1 cellular context compared by ENCODE assay signal in the genomic region with DNA sequence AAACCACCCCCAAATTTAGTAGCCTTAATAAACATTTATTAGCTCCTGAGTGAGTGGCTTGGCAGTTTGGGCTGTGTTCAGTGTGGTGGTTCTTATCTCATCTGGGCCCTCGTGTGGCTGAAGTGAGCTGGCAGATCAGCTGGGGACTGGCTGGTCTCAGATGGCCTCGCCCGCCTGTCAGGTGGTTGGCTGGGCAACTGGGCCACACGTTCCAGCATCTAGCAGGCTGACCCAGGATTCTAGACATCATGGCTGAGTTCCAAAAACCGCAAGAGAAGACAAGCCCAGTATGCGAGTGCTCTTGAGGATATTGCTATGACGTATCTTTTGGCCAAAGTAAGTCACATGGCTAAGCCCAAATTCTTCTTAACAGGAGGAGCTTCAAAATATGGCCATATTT.
TF ChIP-seq lines count a peak whose summit lies in the region.

No MANE protein-coding gene starts in this region.

TF ChIP-seq in K562, 482 proteins besides CTCF, POLR2A, EP300 and RAD21 (continued from another document and continues in another):
- TF ChIP-seq, protein P1, sequence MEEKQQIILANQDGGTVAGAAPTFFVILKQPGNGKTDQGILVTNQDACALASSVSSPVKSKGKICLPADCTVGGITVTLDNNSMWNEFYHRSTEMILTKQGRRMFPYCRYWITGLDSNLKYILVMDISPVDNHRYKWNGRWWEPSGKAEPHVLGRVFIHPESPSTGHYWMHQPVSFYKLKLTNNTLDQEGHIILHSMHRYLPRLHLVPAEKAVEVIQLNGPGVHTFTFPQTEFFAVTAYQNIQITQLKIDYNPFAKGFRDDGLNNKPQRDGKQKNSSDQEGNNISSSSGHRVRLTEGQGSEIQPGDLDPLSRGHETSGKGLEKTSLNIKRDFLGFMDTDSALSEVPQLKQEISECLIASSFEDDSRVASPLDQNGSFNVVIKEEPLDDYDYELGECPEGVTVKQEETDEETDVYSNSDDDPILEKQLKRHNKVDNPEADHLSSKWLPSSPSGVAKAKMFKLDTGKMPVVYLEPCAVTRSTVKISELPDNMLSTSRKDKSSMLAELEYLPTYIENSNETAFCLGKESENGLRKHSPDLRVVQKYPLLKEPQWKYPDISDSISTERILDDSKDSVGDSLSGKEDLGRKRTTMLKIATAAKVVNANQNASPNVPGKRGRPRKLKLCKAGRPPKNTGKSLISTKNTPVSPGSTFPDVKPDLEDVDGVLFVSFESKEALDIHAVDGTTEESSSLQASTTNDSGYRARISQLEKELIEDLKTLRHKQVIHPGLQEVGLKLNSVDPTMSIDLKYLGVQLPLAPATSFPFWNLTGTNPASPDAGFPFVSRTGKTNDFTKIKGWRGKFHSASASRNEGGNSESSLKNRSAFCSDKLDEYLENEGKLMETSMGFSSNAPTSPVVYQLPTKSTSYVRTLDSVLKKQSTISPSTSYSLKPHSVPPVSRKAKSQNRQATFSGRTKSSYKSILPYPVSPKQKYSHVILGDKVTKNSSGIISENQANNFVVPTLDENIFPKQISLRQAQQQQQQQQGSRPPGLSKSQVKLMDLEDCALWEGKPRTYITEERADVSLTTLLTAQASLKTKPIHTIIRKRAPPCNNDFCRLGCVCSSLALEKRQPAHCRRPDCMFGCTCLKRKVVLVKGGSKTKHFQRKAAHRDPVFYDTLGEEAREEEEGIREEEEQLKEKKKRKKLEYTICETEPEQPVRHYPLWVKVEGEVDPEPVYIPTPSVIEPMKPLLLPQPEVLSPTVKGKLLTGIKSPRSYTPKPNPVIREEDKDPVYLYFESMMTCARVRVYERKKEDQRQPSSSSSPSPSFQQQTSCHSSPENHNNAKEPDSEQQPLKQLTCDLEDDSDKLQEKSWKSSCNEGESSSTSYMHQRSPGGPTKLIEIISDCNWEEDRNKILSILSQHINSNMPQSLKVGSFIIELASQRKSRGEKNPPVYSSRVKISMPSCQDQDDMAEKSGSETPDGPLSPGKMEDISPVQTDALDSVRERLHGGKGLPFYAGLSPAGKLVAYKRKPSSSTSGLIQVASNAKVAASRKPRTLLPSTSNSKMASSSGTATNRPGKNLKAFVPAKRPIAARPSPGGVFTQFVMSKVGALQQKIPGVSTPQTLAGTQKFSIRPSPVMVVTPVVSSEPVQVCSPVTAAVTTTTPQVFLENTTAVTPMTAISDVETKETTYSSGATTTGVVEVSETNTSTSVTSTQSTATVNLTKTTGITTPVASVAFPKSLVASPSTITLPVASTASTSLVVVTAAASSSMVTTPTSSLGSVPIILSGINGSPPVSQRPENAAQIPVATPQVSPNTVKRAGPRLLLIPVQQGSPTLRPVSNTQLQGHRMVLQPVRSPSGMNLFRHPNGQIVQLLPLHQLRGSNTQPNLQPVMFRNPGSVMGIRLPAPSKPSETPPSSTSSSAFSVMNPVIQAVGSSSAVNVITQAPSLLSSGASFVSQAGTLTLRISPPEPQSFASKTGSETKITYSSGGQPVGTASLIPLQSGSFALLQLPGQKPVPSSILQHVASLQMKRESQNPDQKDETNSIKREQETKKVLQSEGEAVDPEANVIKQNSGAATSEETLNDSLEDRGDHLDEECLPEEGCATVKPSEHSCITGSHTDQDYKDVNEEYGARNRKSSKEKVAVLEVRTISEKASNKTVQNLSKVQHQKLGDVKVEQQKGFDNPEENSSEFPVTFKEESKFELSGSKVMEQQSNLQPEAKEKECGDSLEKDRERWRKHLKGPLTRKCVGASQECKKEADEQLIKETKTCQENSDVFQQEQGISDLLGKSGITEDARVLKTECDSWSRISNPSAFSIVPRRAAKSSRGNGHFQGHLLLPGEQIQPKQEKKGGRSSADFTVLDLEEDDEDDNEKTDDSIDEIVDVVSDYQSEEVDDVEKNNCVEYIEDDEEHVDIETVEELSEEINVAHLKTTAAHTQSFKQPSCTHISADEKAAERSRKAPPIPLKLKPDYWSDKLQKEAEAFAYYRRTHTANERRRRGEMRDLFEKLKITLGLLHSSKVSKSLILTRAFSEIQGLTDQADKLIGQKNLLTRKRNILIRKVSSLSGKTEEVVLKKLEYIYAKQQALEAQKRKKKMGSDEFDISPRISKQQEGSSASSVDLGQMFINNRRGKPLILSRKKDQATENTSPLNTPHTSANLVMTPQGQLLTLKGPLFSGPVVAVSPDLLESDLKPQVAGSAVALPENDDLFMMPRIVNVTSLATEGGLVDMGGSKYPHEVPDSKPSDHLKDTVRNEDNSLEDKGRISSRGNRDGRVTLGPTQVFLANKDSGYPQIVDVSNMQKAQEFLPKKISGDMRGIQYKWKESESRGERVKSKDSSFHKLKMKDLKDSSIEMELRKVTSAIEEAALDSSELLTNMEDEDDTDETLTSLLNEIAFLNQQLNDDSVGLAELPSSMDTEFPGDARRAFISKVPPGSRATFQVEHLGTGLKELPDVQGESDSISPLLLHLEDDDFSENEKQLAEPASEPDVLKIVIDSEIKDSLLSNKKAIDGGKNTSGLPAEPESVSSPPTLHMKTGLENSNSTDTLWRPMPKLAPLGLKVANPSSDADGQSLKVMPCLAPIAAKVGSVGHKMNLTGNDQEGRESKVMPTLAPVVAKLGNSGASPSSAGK (IDR thresholded peaks at IDR 0.05): peak; percentile 53
- TF ChIP-seq, protein P2, sequence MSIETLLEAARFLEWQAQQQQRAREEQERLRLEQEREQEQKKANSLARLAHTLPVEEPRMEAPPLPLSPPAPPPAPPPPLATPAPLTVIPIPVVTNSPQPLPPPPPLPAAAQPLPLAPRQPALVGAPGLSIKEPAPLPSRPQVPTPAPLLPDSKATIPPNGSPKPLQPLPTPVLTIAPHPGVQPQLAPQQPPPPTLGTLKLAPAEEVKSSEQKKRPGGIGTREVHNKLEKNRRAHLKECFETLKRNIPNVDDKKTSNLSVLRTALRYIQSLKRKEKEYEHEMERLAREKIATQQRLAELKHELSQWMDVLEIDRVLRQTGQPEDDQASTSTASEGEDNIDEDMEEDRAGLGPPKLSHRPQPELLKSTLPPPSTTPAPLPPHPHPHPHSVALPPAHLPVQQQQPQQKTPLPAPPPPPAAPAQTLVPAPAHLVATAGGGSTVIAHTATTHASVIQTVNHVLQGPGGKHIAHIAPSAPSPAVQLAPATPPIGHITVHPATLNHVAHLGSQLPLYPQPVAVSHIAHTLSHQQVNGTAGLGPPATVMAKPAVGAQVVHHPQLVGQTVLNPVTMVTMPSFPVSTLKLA (conservative IDR thresholded peaks at IDR 0.05): peak in 1 of 2 experiments; percentile 73; a peak in 3 of 4 replicates
- TF ChIP-seq CHCHD3 (CRISPR knock-in tag; IDR thresholded peaks at IDR 0.05): no peak
- TF ChIP-seq, protein P3, sequence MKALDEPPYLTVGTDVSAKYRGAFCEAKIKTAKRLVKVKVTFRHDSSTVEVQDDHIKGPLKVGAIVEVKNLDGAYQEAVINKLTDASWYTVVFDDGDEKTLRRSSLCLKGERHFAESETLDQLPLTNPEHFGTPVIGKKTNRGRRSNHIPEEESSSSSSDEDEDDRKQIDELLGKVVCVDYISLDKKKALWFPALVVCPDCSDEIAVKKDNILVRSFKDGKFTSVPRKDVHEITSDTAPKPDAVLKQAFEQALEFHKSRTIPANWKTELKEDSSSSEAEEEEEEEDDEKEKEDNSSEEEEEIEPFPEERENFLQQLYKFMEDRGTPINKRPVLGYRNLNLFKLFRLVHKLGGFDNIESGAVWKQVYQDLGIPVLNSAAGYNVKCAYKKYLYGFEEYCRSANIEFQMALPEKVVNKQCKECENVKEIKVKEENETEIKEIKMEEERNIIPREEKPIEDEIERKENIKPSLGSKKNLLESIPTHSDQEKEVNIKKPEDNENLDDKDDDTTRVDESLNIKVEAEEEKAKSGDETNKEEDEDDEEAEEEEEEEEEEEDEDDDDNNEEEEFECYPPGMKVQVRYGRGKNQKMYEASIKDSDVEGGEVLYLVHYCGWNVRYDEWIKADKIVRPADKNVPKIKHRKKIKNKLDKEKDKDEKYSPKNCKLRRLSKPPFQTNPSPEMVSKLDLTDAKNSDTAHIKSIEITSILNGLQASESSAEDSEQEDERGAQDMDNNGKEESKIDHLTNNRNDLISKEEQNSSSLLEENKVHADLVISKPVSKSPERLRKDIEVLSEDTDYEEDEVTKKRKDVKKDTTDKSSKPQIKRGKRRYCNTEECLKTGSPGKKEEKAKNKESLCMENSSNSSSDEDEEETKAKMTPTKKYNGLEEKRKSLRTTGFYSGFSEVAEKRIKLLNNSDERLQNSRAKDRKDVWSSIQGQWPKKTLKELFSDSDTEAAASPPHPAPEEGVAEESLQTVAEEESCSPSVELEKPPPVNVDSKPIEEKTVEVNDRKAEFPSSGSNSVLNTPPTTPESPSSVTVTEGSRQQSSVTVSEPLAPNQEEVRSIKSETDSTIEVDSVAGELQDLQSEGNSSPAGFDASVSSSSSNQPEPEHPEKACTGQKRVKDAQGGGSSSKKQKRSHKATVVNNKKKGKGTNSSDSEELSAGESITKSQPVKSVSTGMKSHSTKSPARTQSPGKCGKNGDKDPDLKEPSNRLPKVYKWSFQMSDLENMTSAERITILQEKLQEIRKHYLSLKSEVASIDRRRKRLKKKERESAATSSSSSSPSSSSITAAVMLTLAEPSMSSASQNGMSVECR (CRISPR knock-in tag; IDR thresholded peaks at IDR 0.05): peak; percentile 63; the same call in 1 of the 2 replicates
- no peak for TF ChIP-seq KAT8 (IDR thresholded peaks at IDR 0.05; ENCODE audit: low read depth)
- TF ChIP-seq, protein P4, sequence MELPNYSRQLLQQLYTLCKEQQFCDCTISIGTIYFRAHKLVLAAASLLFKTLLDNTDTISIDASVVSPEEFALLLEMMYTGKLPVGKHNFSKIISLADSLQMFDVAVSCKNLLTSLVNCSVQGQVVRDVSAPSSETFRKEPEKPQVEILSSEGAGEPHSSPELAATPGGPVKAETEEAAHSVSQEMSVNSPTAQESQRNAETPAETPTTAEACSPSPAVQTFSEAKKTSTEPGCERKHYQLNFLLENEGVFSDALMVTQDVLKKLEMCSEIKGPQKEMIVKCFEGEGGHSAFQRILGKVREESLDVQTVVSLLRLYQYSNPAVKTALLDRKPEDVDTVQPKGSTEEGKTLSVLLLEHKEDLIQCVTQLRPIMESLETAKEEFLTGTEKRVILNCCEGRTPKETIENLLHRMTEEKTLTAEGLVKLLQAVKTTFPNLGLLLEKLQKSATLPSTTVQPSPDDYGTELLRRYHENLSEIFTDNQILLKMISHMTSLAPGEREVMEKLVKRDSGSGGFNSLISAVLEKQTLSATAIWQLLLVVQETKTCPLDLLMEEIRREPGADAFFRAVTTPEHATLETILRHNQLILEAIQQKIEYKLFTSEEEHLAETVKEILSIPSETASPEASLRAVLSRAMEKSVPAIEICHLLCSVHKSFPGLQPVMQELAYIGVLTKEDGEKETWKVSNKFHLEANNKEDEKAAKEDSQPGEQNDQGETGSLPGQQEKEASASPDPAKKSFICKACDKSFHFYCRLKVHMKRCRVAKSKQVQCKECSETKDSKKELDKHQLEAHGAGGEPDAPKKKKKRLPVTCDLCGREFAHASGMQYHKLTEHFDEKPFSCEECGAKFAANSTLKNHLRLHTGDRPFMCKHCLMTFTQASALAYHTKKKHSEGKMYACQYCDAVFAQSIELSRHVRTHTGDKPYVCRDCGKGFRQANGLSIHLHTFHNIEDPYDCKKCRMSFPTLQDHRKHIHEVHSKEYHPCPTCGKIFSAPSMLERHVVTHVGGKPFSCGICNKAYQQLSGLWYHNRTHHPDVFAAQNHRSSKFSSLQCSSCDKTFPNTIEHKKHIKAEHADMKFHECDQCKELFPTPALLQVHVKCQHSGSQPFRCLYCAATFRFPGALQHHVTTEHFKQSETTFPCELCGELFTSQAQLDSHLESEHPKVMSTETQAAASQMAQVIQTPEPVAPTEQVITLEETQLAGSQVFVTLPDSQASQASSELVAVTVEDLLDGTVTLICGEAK (IDR thresholded peaks at IDR 0.05): no peak
- TF ChIP-seq, protein P4 (CRISPR knock-in tag; IDR thresholded peaks at IDR 0.05): no peak
- TF ChIP-seq BRD9 (IDR thresholded peaks at IDR 0.05; ENCODE audit: low read depth, partially characterized antibody): no peak
- 0 out of 2 replicates have a peak, but pooled peaks have one; percentile 23 for TF ChIP-seq CXXC5 (CRISPR knock-in tag; IDR thresholded peaks at IDR 0.05)
- TF ChIP-seq, protein P5, sequence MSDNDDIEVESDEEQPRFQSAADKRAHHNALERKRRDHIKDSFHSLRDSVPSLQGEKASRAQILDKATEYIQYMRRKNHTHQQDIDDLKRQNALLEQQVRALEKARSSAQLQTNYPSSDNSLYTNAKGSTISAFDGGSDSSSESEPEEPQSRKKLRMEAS (CRISPR knock-in tag; IDR thresholded peaks at IDR 0.05): peak; percentile 83
- no peak for TF ChIP-seq ZBTB17 (CRISPR knock-in tag; IDR thresholded peaks at IDR 0.05)
- no peak for TF ChIP-seq YY1 (IDR thresholded peaks at IDR 0.05; ENCODE audit: borderline replicate concordance in 1 of 3, control insufficient read depth in 1 of 3, extremely low read depth in 1 of 3, insufficient read depth in 3 of 3, insufficient read length in 1 of 3, insufficient replicate concordance in 2 of 3, low read depth in 1 of 3, low read length in 2 of 3)
- no peak for TF ChIP-seq PHB (CRISPR knock-in tag; IDR thresholded peaks at IDR 0.05)
- TF ChIP-seq MEF2D (tag; conservative IDR thresholded peaks at IDR 0.05; ENCODE audit: low read depth): 0 out of 2 replicates have a peak, but pooled peaks have one; percentile 6
- TF ChIP-seq, protein P6, sequence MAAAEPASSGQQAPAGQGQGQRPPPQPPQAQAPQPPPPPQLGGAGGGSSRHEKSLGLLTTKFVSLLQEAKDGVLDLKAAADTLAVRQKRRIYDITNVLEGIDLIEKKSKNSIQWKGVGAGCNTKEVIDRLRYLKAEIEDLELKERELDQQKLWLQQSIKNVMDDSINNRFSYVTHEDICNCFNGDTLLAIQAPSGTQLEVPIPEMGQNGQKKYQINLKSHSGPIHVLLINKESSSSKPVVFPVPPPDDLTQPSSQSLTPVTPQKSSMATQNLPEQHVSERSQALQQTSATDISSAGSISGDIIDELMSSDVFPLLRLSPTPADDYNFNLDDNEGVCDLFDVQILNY (CRISPR knock-in tag; IDR thresholded peaks at IDR 0.05): no peak
- TF ChIP-seq TAF9B (IDR thresholded peaks at IDR 0.05; ENCODE audit: partially characterized antibody): peak; percentile 21
- peak; percentile 80 for TF ChIP-seq NFIC (IDR thresholded peaks at IDR 0.05)
- TF ChIP-seq SIN3A (IDR thresholded peaks at IDR 0.05; ENCODE audit: borderline replicate concordance in 2 of 2, control insufficient read depth in 1 of 2, low read depth in 2 of 2, low read length in 2 of 2): peak; percentile 77 to 82; a peak in 3 of 4 replicates
- TF ChIP-seq KHSRP (IDR thresholded peaks at IDR 0.05): no peak
- no peak for TF ChIP-seq MCM7 (IDR thresholded peaks at IDR 0.05)
